In the genomic region with DNA sequence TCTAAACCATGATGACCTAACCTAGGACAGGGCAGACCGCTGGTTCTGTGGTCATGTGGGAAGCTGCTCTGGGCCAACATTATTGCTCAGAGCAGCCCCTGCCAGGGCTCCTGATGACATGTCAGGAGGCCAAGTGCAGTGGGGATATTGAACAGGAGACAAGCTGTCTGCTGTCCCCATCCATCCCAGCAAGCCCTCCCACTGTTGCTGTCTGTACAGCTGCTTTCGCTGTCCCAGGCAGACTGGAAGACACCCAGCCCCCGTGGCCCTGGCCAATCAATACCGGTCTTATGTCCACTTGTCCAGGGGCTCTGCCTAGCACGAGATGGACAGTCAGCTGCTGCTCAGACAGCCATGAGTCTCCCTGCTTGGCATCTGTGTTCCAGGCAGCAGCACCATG, we compare ENCODE assay signal across 19 cellular contexts. TPM values are rescaled to one million over a fixed set of nuclear protein-coding genes. Genes with fewer than 3 reads are reported as not detected.
DNase-seq lines count a peak whose midpoint lies in the region; ATAC-seq, FAIRE-seq and TF ChIP-seq lines count a peak whose summit lies in the region.
"Had no signal": no experiment of that assay in that cellular context is flagged by ENCODE, and none has a peak within 500 bp of the region (broad histone marks: within the 10 kb centered on the region; RNA-seq: fewer than 3 reads in every experiment).

No MANE protein-coding gene starts in this region.

- no peaks in the 10 kb centered on the region for H3K27me3 Mint-ChIP-seq in activated B cell treated with CpG ODN at 0.5 μM for 24 hours
- no peaks in the 10 kb centered on the region for H3K27me3 Mint-ChIP-seq in type B pancreatic cell
- no peaks in the 10 kb centered on the region for H3K27me3 Mint-ChIP-seq in activated T-cell treated with anti-CD3 and anti-CD28 coated beads, Interleukin-2, amount 50 U/mL, for 72 hours (ENCODE audit: low read depth)

- WGBS in heart right ventricle, 2 donors, result 20 to 29% methylated on average over 5 of the region's 5 CpGs
- WGBS in pancreas, 2 donors, result 67 to 70% methylated on average over 5 of the region's 5 CpGs

- H3K9ac ChIP-seq in MM.1S (ENCODE audit: low read length), result no peak overlapping the region

- ATAC-seq in activated B cell treated with CpG ODN at 0.5 μM for 24 hours (ENCODE audit: low read depth) (no peak), heart right ventricle (peak; percentile 87 to 96 (median 93)), pancreas (no peak)
- ATAC-seq in activated T-cell treated with anti-CD3 and anti-CD28 coated beads, Interleukin-2, amount 50 U/mL, for 72 hours (replicated peaks in 1 of 2), result no peak

- H3K27me3 ChIP-seq in heart right ventricle (no peaks in the 10 kb centered on the region), MM.1S (replicated peaks; ENCODE audit: insufficient read depth, low read length) (peaks cover 89% of the 10 kb centered on the region), pancreas (no peaks in the 10 kb centered on the region)
- H3K27me3 ChIP-seq: BE2C, esophagus muscularis mucosa, ovary had no signal

- FAIRE-seq in GM12891 (lab: Jason Lieb, UNC) (peak; percentile 59), pancreas (lab: Jason Lieb, UNC) (no peak)
- FAIRE-seq: colon had no signal

- H3K36me3 ChIP-seq in heart right ventricle (no peaks in the 10 kb centered on the region), MM.1S (replicated peaks; ENCODE audit: insufficient read depth, low read length) (no peaks in the 10 kb centered on the region), pancreas (no peaks in the 10 kb centered on the region)
- H3K36me3 ChIP-seq: BE2C, esophagus muscularis mucosa, ovary had no signal

- TF ChIP-seq CTCF in activated B cell treated with CpG ODN at 0.5 μM for 24 hours (IDR thresholded peaks at IDR 0.05), result no peak
- TF ChIP-seq CTCF in heart right ventricle (IDR thresholded peaks at IDR 0.05), result no peak
- no peak for TF ChIP-seq CTCF in type B pancreatic cell (conservative IDR thresholded peaks at IDR 0.05)
- TF ChIP-seq CTCF in MM.1S (IDR thresholded peaks at IDR 0.05; ENCODE audit: low read length), result no peak
- TF ChIP-seq CTCF in pancreas (IDR thresholded peaks at IDR 0.05), result no peak

- H3K27ac Mint-ChIP-seq in activated B cell treated with CpG ODN at 0.5 μM for 24 hours (peak overlapping the region; percentile 84), type B pancreatic cell (no peak overlapping the region)
- H3K27ac Mint-ChIP-seq in activated T-cell treated with anti-CD3 and anti-CD28 coated beads, Interleukin-2, amount 50 U/mL, for 72 hours, result no peak overlapping the region

- POLR2A ChIA-PET in activated B cell treated with CpG ODN at 0.5 μM for 24 hours (lab: Charles Lee), result interaction anchor here (0.9 to 6.3 kb wide), 14 partner anchors 9 to 126 kb away, joined by 3 to 81 read pairs (median 11); partner anchors contain the start of genes RSPH3 and TAGAP

- CTCF ChIA-PET in activated B cell treated with CpG ODN at 0.5 μM for 24 hours (lab: Charles Lee), result interaction anchor here (0.9 to 14.7 kb wide), 7 partner anchors 9 to 905 kb away, joined by 3 to 409 read pairs (median 10); no protein-coding TSS in a partner anchor

- DNase-seq in GM12891 (ENCODE audit: insufficient read length, low spot score) (no peak), activated B cell treated with CpG ODN at 0.5 μM for 24 hours (no peak), heart right ventricle (peak; percentile 51 to 68), retina (peak; percentile 46), type B pancreatic cell (ENCODE audit: extremely low spot score, unreplicated experiment) (no peak), MM.1S (no peak), pancreas (no peak)
- no peak for DNase-seq in activated T-cell treated with anti-CD3 and anti-CD28 coated beads, Interleukin-2, amount 50 U/mL, for 72 hours
- DNase-seq: activated naive CD4-positive, alpha-beta T cell treated with anti-CD3 and anti-CD28 coated beads, Interleukin-2, amount 50 U/mL, for 16 hours; BE2C; DMS79; mammary epithelial cell; NCI-H1694; NCI-H748 treated with DMSO at 0.1 percent for 48 hours; ovary had no signal

- no peaks in the 10 kb centered on the region for H3K9me2 ChIP-seq in MM.1S (replicated peaks; ENCODE audit: insufficient read depth, low read length)

- no peaks in the 10 kb centered on the region for H3K9me3 ChIP-seq in heart right ventricle
- no peaks in the 10 kb centered on the region for H3K9me3 ChIP-seq in MM.1S (replicated peaks; ENCODE audit: insufficient read depth, low read length)
- H3K9me3 ChIP-seq in pancreas, result no peaks in the 10 kb centered on the region
- H3K9me3 ChIP-seq: BE2C, esophagus muscularis mucosa, ovary had no signal

- intact Hi-C loops in activated B cell treated with CpG ODN at 0.5 μM for 24 hours (cut with micrococcal nuclease) (loop anchor here (5.0 kb wide), 1 partner anchor 324 kb away; no protein-coding TSS in a partner anchor), heart right ventricle (cut with DNase I) (no loop called here), pancreas (cut with DNase I) (no loop called here)

- H3K79me2 ChIP-seq in MM.1S (ENCODE audit: low read length), result no peaks in the 10 kb centered on the region

- H3K4me1 Mint-ChIP-seq in activated B cell treated with CpG ODN at 0.5 μM for 24 hours (peaks cover 63% of the 10 kb centered on the region), type B pancreatic cell (ENCODE audit: unreplicated experiment) (no peaks in the 10 kb centered on the region)
- H3K4me1 Mint-ChIP-seq in activated T-cell treated with anti-CD3 and anti-CD28 coated beads, Interleukin-2, amount 50 U/mL, for 72 hours (ENCODE audit: low read depth), result no peaks in the 10 kb centered on the region

- H3K4me2 ChIP-seq in MM.1S (ENCODE audit: low read depth, low read length), result no peak overlapping the region

- H3K4me3 Mint-ChIP-seq in activated B cell treated with CpG ODN at 0.5 μM for 24 hours (no peak overlapping the region), type B pancreatic cell (no peak overlapping the region)
- H3K4me3 Mint-ChIP-seq in activated T-cell treated with anti-CD3 and anti-CD28 coated beads, Interleukin-2, amount 50 U/mL, for 72 hours, result no peak overlapping the region

- H3K36me3 Mint-ChIP-seq in activated B cell treated with CpG ODN at 0.5 μM for 24 hours (ENCODE audit: low read depth) (no peaks in the 10 kb centered on the region), type B pancreatic cell (no peaks in the 10 kb centered on the region)
- H3K36me3 Mint-ChIP-seq in activated T-cell treated with anti-CD3 and anti-CD28 coated beads, Interleukin-2, amount 50 U/mL, for 72 hours (ENCODE audit: insufficient read depth in 2 of 2), result no peaks in the 10 kb centered on the region

- no peak overlapping the region for H3K4me3 ChIP-seq in heart right ventricle
- no peak overlapping the region for H3K4me3 ChIP-seq in MM.1S (ENCODE audit: low read length)
- H3K4me3 ChIP-seq in pancreas, result no peak overlapping the region
- H3K4me3 ChIP-seq: esophagus muscularis mucosa, ovary had no signal

- no peak overlapping the region for H2AFZ ChIP-seq in MM.1S (ENCODE audit: low read length)

- H3F3A ChIP-seq in MM.1S (ENCODE audit: insufficient read depth, low read length), result no peaks in the 10 kb centered on the region

- H4K20me1 ChIP-seq in MM.1S (ENCODE audit: insufficient read depth, low read length), result no peaks in the 10 kb centered on the region

- no peak for TF ChIP-seq POLR2A in GM12891 (IDR thresholded peaks at IDR 0.05; ENCODE audit: low read depth, low read length)

- H3K27ac ChIP-seq in heart right ventricle (peak overlapping the region; percentile 71 to 93 (median 84)), MM.1S (ENCODE audit: low read length) (no peak overlapping the region), pancreas (no peak overlapping the region)
- H3K27ac ChIP-seq: esophagus muscularis mucosa, ovary, VCaP had no signal

- H3K4me1 ChIP-seq in heart right ventricle (peaks cover 0 to 45% (median 25%) of the 10 kb centered on the region in 9 donors), MM.1S (ENCODE audit: low read length) (0 out of 2 replicates have a peak, but pooled peaks cover 4% of the 10 kb centered on the region), pancreas (no peaks in the 10 kb centered on the region)
- H3K4me1 ChIP-seq: BE2C had no signal

- H3K9me3 Mint-ChIP-seq in activated B cell treated with CpG ODN at 0.5 μM for 24 hours, result peaks cover 2% of the 10 kb centered on the region
- no peaks in the 10 kb centered on the region for H3K9me3 Mint-ChIP-seq in type B pancreatic cell
- no peaks in the 10 kb centered on the region for H3K9me3 Mint-ChIP-seq in activated T-cell treated with anti-CD3 and anti-CD28 coated beads, Interleukin-2, amount 50 U/mL, for 72 hours

TF ChIP-seq in GM12891, 5 proteins besides CTCF, POLR2A, EP300 and RAD21:
- TF ChIP-seq POU2F2 (IDR thresholded peaks at IDR 0.05; ENCODE audit: low read depth, low read length) (no peak), POLR2AphosphoS5 (IDR thresholded peaks at IDR 0.05; ENCODE audit: low read depth, low read length) (no peak), TAF1 (IDR thresholded peaks at IDR 0.05; ENCODE audit: low read depth, low read length) (no peak), SPI1 (IDR thresholded peaks at IDR 0.05; ENCODE audit: low read depth, low read length) (no peak), PAX5 (IDR thresholded peaks at IDR 0.05; ENCODE audit: insufficient read depth, low read length, severe bottlenecking) (no peak)

RNA-seq across cellular contexts. Expression of gene FNDC1, which starts 43.2 kb away (rescaled TPM):
- polyA plus RNA-seq in GM12891 (2012; ENCODE audit: low read depth, missing spikeins), result 0.01 TPM
- total RNA-seq in activated B cell treated with CpG ODN at 0.5 μM for 24 hours (not detected in 2 replicates), heart right ventricle (1 to 10 TPM in 7 of 10 donors, under 1 TPM in 3; 0.44 to 6.2 (median 2.9) TPM), type B pancreatic cell (ENCODE audit: low replicate concordance) (0.14 and 1.7 TPM in 2 replicates), pancreas (1 to 10 TPM in 1 of 6 donors, under 1 TPM in 5; 0.56 to 3.7 (median 0.80) TPM)
- polyA plus RNA-seq in heart right ventricle (under 1 TPM; 0.07 to 0.20 TPM), pancreas (under 1 TPM; 0.21 to 0.23 TPM)
- under 1 TPM in 1 of 2 donors, not detected in 1; 0.30 TPM for total RNA-seq in activated T-cell treated with anti-CD3 and anti-CD28 coated beads, Interleukin-2, amount 50 U/mL, for 72 hours
- total RNA-seq: activated CD8-positive, alpha-beta memory T cell treated with anti-CD3 and anti-CD28 coated beads for 36 hours had no signal
- polyA plus RNA-seq: mammary epithelial cell had no signal

Comparison
In these comparisons a context has a peak if more than half of its experiments do, and no peak if none do; other contexts are left out.
1. DNase-seq: peak in heart right ventricle (2 of 2) and retina (single experiment); none in GM12891 (single experiment), activated B cell treated with CpG ODN at 0.5 μM for 24 hours (single experiment), type B pancreatic cell (single experiment), MM.1S (single experiment), pancreas (0 of 6) and activated T-cell treated with anti-CD3 and anti-CD28 coated beads, Interleukin-2, amount 50 U/mL, for 72 hours (0 of 2).
2. ATAC-seq: peak in heart right ventricle (8 of 8); none in activated B cell treated with CpG ODN at 0.5 μM for 24 hours (single experiment), pancreas (0 of 4) and activated T-cell treated with anti-CD3 and anti-CD28 coated beads, Interleukin-2, amount 50 U/mL, for 72 hours (0 of 2).
3. H3K27ac ChIP-seq: peak in heart right ventricle (10 of 10); none in MM.1S (single experiment) and pancreas (0 of 4).